ENCODE assay signal across 8 cellular contexts in genomic region chr10:101214446-101215396, GRCh38. TPM values are rescaled to one million over a fixed set of nuclear protein-coding genes. Genes with fewer than 3 reads are reported as not detected.
DNase-seq lines count a peak whose midpoint lies in the region; ATAC-seq and TF ChIP-seq lines count a peak whose summit lies in the region.

No MANE protein-coding gene starts in this region.

- peak; percentile 89 for TF ChIP-seq CTCF in GM06990 (IDR thresholded peaks at IDR 0.05; ENCODE audit: insufficient read depth, low read length, poor library complexity, severe bottlenecking)
- peak in 3 of 4 experiments; percentile 55 to 92 (median 67) for TF ChIP-seq CTCF in gastroesophageal sphincter (IDR thresholded peaks at IDR 0.05)
- TF ChIP-seq CTCF in progenitor cell of endocrine pancreas (IDR thresholded peaks at IDR 0.05; ENCODE audit: unreplicated experiment): peak; percentile 95

- DNase-seq in GM06990 (ENCODE audit: extremely low read depth, insufficient read length) (peak; percentile 68), HuH-7 (ENCODE audit: low spot score) (peak; percentile 85), SHP77 (lab: John Stamatoyannopoulos, UW) (peak; percentile 69 to 74), progenitor cell of endocrine pancreas (ENCODE audit: low spot score, unreplicated experiment) (peak; percentile 80), aorta (peak; percentile 68 to 90)
- peak; percentile 56 for DNase-seq in activated effector memory CD4-positive, alpha-beta T cell treated with Interleukin-2 at 50 U/mL for 16 hours

- ATAC-seq in gastroesophageal sphincter: peak; percentile 42
- peak; percentile 83 for ATAC-seq in aorta (ENCODE audit: low FRiP score)
- no peak for ATAC-seq in GM21576 (IDR thresholded peaks at IDR 0.05; ENCODE audit: unreplicated experiment)

- H3K4me1 ChIP-seq in gastroesophageal sphincter (peaks cover 0 to 49% (median 18%) of the 10 kb centered on the region in 3 donors), aorta (ENCODE audit: control insufficient read depth in 1 of 2, insufficient read depth in 2 of 2, low read length in 2 of 2) (no peaks in the 10 kb centered on the region)

- TF ChIP-seq POLR2A in gastroesophageal sphincter (IDR thresholded peaks at IDR 0.05): no peak

- peaks cover 4% of the 10 kb centered on the region for H3K27me3 ChIP-seq in GM06990 (replicated peaks; ENCODE audit: control insufficient read depth, insufficient read depth, low read length)
- H3K27me3 ChIP-seq in gastroesophageal sphincter: peaks cover 100% of the 10 kb centered on the region
- no peaks in the 10 kb centered on the region for H3K27me3 ChIP-seq in aorta (ENCODE audit: control insufficient read depth in 1 of 2, insufficient read depth in 2 of 2, low read length in 1 of 2)

- H3K4me3 ChIP-seq in GM06990 (replicated peaks; ENCODE audit: low read depth, low read length) (no peak overlapping the region), gastroesophageal sphincter (no peak overlapping the region), aorta (ENCODE audit: low read length in 2 of 2) (no peak overlapping the region)

- H3K27ac Mint-ChIP-seq in progenitor cell of endocrine pancreas: peak overlapping the region; percentile 75

- H3K4me1 Mint-ChIP-seq in progenitor cell of endocrine pancreas (ENCODE audit: low read depth): peaks cover 16% of the 10 kb centered on the region

- H3K9me3 Mint-ChIP-seq in progenitor cell of endocrine pancreas (ENCODE audit: low read depth): no peaks in the 10 kb centered on the region

- H3K4me3 Mint-ChIP-seq in progenitor cell of endocrine pancreas (ENCODE audit: low read depth): no peak overlapping the region

- no peak overlapping the region for H3K27ac ChIP-seq in gastroesophageal sphincter
- no peak overlapping the region for H3K27ac ChIP-seq in aorta (ENCODE audit: low read depth in 1 of 2, low read length in 2 of 2)

- H3K36me3 Mint-ChIP-seq in progenitor cell of endocrine pancreas (ENCODE audit: insufficient read depth): no peaks in the 10 kb centered on the region

- peaks cover 96% of the 10 kb centered on the region for H3K27me3 Mint-ChIP-seq in progenitor cell of endocrine pancreas

- H3K9me3 ChIP-seq in gastroesophageal sphincter: no peaks in the 10 kb centered on the region
- no peaks in the 10 kb centered on the region for H3K9me3 ChIP-seq in aorta (ENCODE audit: control insufficient read depth, low read length)

- TF ChIP-seq EP300 in gastroesophageal sphincter (IDR thresholded peaks at IDR 0.05): no peak

- WGBS in gastroesophageal sphincter (ENCODE audit: low coverage in 1 of 2), 2 donors: 8 to 11% methylated on average over 23 to 40 of the region's 49 CpGs
- 10 to 12% methylated on average over 49 of the region's 49 CpGs for WGBS in aorta, 2 donors

- intact Hi-C loops in aorta (cut with DNase I): loop anchor here (2.0 to 10.0 kb wide), 4 partner anchors 80 to 568 kb away; partner anchors contain the start of gene NPM3 (in 1 of the 2)

- H3K36me3 ChIP-seq in GM06990 (ENCODE audit: control insufficient read depth, insufficient read depth, low read length) (no peaks in the 10 kb centered on the region), gastroesophageal sphincter (no peaks in the 10 kb centered on the region), aorta (ENCODE audit: control insufficient read depth in 1 of 2, insufficient read depth in 2 of 2, low read length in 1 of 2) (no peaks in the 10 kb centered on the region)

RNA-seq across cellular contexts. Expression of gene LBX1, which starts 14.5 kb away (rescaled TPM):
- total RNA-seq in gastroesophageal sphincter (not detected), progenitor cell of endocrine pancreas (not detected in 2 replicates), aorta (not detected)
- polyA plus RNA-seq in aorta: not detected
